In the genomic region with DNA sequence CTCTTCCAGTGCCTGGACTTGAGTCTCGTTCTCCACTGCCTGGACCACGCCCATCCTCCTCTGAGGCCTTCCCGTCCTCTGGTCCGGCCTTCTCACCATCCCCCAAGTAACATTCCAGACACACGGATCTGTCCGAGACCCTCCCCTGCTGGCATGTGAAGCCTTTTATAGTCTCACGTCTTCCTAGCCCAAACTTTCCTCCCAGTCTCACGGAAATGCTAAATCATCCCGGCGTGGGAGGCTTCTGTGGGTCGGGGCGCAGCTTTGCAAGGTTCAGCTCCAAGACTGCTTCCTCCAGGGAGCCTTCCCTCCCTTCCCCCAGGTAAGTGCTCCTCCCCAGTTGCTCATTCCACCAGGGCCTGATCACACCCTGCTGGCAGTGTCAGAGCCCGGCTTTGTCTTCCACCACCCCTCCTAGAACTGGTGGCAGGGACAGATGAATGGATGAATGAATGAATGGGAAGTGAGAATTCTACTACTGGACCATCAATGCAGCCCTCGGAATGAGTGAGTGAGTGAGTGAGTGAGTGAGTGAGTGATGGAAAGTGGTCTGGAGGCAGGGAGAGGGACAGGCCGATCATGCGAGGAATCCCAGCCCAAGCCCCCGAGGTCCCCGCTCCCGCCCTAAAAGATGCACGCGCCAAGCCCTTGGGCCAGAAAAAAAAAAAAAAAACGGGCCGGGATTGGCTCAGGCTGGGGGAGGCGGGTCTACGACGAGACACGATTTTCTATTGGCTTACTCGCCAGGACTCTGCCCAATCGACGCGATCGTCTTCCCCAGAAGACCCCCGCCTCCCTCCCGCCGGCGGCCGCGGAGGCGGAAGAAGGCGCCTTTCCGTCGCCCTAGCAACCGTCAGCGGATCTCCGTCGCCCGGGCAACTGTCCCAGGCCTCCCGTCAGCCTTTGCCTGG, we compare ENCODE assay signal across 8 cellular contexts. TPM values are rescaled to one million over a fixed set of nuclear protein-coding genes. Genes with fewer than 3 reads are reported as not detected.
DNase-seq lines count a peak whose midpoint lies in the region; ATAC-seq and TF ChIP-seq lines count a peak whose summit lies in the region.

No MANE protein-coding gene starts in this region.

- H3K36me3 ChIP-seq in upper lobe of right lung: no peaks in the 10 kb centered on the region

- H3K27me3 Mint-ChIP-seq in T-helper 2 cell treated with Interferon-gamma antibody and Interleukin-4, amounts not matched to agents 5 μg/mL and 100 μg/mL, for 36 hours (ENCODE audit: low read depth): peaks cover 23% of the 10 kb centered on the region

- H3K4me3 ChIP-seq in upper lobe of right lung: peak overlapping the region; percentile 62

- peaks cover 8% of the 10 kb centered on the region for H3K4me1 Mint-ChIP-seq in T-helper 2 cell treated with Interferon-gamma antibody and Interleukin-4, amounts not matched to agents 5 μg/mL and 100 μg/mL, for 36 hours (ENCODE audit: low read depth)

- H3K9me3 Mint-ChIP-seq in T-helper 2 cell treated with Interferon-gamma antibody and Interleukin-4, amounts not matched to agents 5 μg/mL and 100 μg/mL, for 36 hours: no peaks in the 10 kb centered on the region

- H3K27me3 ChIP-seq in upper lobe of right lung: no peaks in the 10 kb centered on the region

- peak overlapping the region; percentile 66 for H3K27ac ChIP-seq in angular gyrus (ENCODE audit: low read depth, low read length)
- H3K27ac ChIP-seq in upper lobe of right lung: no peak overlapping the region

- peak overlapping the region; percentile 78 for H3K4me3 Mint-ChIP-seq in T-helper 2 cell treated with Interferon-gamma antibody and Interleukin-4, amounts not matched to agents 5 μg/mL and 100 μg/mL, for 36 hours

- H3K27ac Mint-ChIP-seq in T-helper 2 cell treated with Interferon-gamma antibody and Interleukin-4, amounts not matched to agents 5 μg/mL and 100 μg/mL, for 36 hours: peak overlapping the region; percentile 29

- intact Hi-C loops in left ventricle myocardium superior (cut with micrococcal nuclease): no loop called here
- intact Hi-C loops in posterior vena cava (cut with DNase I): no loop called here
- intact Hi-C loops in upper lobe of right lung (cut with DNase I): no loop called here

- no peak for TF ChIP-seq CTCF in upper lobe of right lung (IDR thresholded peaks at IDR 0.05)

- no peaks in the 10 kb centered on the region for H3K9me3 ChIP-seq in upper lobe of right lung

- H3K36me3 Mint-ChIP-seq in T-helper 2 cell treated with Interferon-gamma antibody and Interleukin-4, amounts not matched to agents 5 μg/mL and 100 μg/mL, for 36 hours (ENCODE audit: low read depth): no peaks in the 10 kb centered on the region

- ATAC-seq in HG02610 (IDR thresholded peaks at IDR 0.05; ENCODE audit: unreplicated experiment) (peak; percentile 79), left ventricle myocardium superior (peak; percentile 98), upper lobe of right lung (peak; percentile 95)

- H3K4me1 ChIP-seq in upper lobe of right lung: peaks cover 13% of the 10 kb centered on the region

- peak; percentile 95 for DNase-seq in Daoy (ENCODE audit: low read depth)
- peak; percentile 96 for DNase-seq in NCI-H146 treated with DMSO at 0.1 percent for 48 hours (lab: John Stamatoyannopoulos, UW; ENCODE audit: unreplicated experiment)
- peak; percentile 81 for DNase-seq in T-helper 2 cell treated with Interferon-gamma antibody and Interleukin-4, amounts not matched to agents 5 μg/mL and 100 μg/mL, for 36 hours (ENCODE audit: low spot score)
- peak; percentile 94 for DNase-seq in left ventricle myocardium superior
- DNase-seq in posterior vena cava (ENCODE audit: low spot score): peak; percentile 97
- peak; percentile 89 for DNase-seq in upper lobe of right lung

RNA-seq across cellular contexts. Expression of gene EPHX3, which starts 9.3 kb away (rescaled TPM):
- 0.11 TPM in 1 of 2 replicates, not detected in the other for total RNA-seq in Daoy (2014; rRNA removed; shearing (Covaris generic))
- not detected for total RNA-seq in left ventricle myocardium superior
- total RNA-seq in posterior vena cava: under 1 TPM; 0.48 to 0.51 TPM
- total RNA-seq in upper lobe of right lung: 2.5 TPM

RNA-seq across cellular contexts. Expression of gene NOTCH3, which starts 22.2 kb away (rescaled TPM):
- total RNA-seq in Daoy (2014; rRNA removed; shearing (Covaris generic)): 0.97 and 1.0 TPM in 2 replicates
- total RNA-seq in left ventricle myocardium superior: 22.8 TPM
- total RNA-seq in posterior vena cava: 100 to 1,000 TPM; 164 to 165 TPM
- 67.9 TPM for total RNA-seq in upper lobe of right lung

Comparison
In these comparisons a context has a peak if more than half of its experiments do, and no peak if none do; other contexts are left out.
1. RNA of gene NOTCH3, which starts 22.2 kb away (total RNA-seq): 164 to 165 TPM in posterior vena cava, 67.9 TPM in upper lobe of right lung (single experiment) and 22.8 TPM in left ventricle myocardium superior (single experiment); 0.97 to 1.0 TPM in Daoy; every median in the first group is over 10 times any median in the second.
2. Peak in every context shown above with its lines, with median percentiles within 50 percentile points of each other: DNase-seq and ATAC-seq.